Comparison of ENCODE assay signal across 8 cellular contexts in the genomic region with DNA sequence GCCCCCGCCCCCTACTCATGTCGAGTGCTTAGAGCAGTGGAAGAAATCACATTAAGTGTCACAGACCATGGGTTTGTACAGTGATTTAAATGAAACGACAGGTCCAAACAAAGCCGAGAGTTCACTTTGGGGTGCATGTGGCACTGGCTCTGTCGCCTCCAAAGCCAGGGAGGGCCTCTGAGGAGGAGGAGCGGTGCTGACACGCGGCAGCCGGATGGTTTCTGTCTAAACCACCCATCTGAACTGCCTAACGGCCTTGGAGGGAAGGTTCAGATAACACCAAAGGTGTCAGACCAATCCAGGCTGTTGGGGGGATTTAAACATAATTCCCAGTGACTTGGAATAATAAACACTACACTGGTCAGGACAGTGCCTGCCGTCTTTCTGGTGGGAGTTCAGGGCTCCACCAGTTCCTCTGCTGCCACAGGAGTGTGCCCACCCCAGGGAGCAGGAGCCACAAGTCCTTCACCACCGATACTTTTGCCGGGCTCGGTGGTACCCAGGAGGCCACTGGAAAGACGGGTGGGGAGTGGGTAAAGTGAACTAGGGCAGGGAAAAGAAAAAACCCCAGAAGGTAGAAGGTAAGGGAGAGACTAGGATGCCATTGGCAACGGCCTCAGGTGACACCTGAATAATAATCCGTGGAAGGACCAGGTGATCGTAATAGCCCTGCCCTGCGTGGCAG.
DNase-seq lines count a peak whose midpoint lies in the region; TF ChIP-seq lines count a peak whose summit lies in the region.
"Had no signal": no experiment of that assay in that cellular context is flagged by ENCODE, and none has a peak within 500 bp of the region (broad histone marks: within the 10 kb centered on the region; RNA-seq: fewer than 3 reads in every experiment).

No MANE protein-coding gene starts in this region.

- TF ChIP-seq CTCF in H9 (conservative IDR thresholded peaks at IDR 0.05), result no peak
- TF ChIP-seq CTCF in hepatocyte (IDR thresholded peaks at IDR 0.05; ENCODE audit: poor library complexity), result no peak

- CTCF ChIA-PET in activated CD4-positive, alpha-beta memory T cell treated with anti-CD3 and anti-CD28 coated beads for 36 hours (lab: Charles Lee), result interaction anchor here (0.6 to 3.7 kb wide), 28 partner anchors 9 to 263 kb away, joined by 3 to 50 read pairs (median 5); no protein-coding TSS in a partner anchor

- H3K27me3 ChIP-seq in H9 (ENCODE audit: insufficient read depth, low read length) (no peaks in the 10 kb centered on the region), hepatocyte (no peaks in the 10 kb centered on the region), stomach smooth muscle (ENCODE audit: control insufficient read depth in 1 of 2, insufficient read depth in 2 of 2, low read length in 2 of 2) (no peaks in the 10 kb centered on the region)

- POLR2A ChIA-PET in activated CD4-positive, alpha-beta memory T cell treated with anti-CD3 and anti-CD28 coated beads for 36 hours (lab: Charles Lee), result interaction anchor here (1.3 to 1.5 kb wide), 2 partner anchors 103 to 194 kb away, joined by 3 read pairs; no protein-coding TSS in a partner anchor

- H3K79me2 ChIP-seq in H9 (ENCODE audit: insufficient read depth, low read length) (peaks cover 15% of the 10 kb centered on the region), hepatocyte (peaks cover 81% of the 10 kb centered on the region)

- H2BK5ac ChIP-seq in H9 (ENCODE audit: insufficient read length, low read length), result no peak overlapping the region

- H3K4me2 ChIP-seq in H9 (ENCODE audit: insufficient read depth, insufficient read length, low read length) (no peak overlapping the region), hepatocyte (peak overlapping the region; percentile 68)

- H2AK5ac ChIP-seq in H9 (ENCODE audit: insufficient read length, low read length), result no peak overlapping the region

- no peak overlapping the region for H3K14ac ChIP-seq in H9 (ENCODE audit: insufficient read depth, low read length)

- H3K4me1 ChIP-seq in H9 (ENCODE audit: insufficient read depth, low read length) (no peaks in the 10 kb centered on the region), hepatocyte (ENCODE audit: insufficient read depth) (peaks cover 36% of the 10 kb centered on the region), stomach smooth muscle (ENCODE audit: control insufficient read depth, insufficient read depth, low read length) (peaks cover 69% of the 10 kb centered on the region)

- no peak overlapping the region for H3K18ac ChIP-seq in H9 (ENCODE audit: insufficient read length, low read depth, low read length)

- no peak for DNase-seq in H9
- DNase-seq in activated CD4-positive, alpha-beta memory T cell treated with anti-CD3 and anti-CD28 coated beads for 36 hours, result no peak
- DNase-seq in hepatocyte (ENCODE audit: low spot score), result no peak
- no peak for DNase-seq in DMS79 treated with DMSO at 0.1 percent for 48 hours (lab: John Stamatoyannopoulos, UW)
- no peak for DNase-seq in GM03348 (ENCODE audit: low spot score)
- no peak for DNase-seq in SW480 (ENCODE audit: low spot score)

- H4K20me1 ChIP-seq in H9 (ENCODE audit: control insufficient read depth, insufficient read depth, insufficient read length), result no peaks in the 10 kb centered on the region
- peaks cover 10% of the 10 kb centered on the region for H4K20me1 ChIP-seq in hepatocyte (ENCODE audit: insufficient read depth, poor library complexity, severe bottlenecking)

- H3K27ac Mint-ChIP-seq in H9, result peak overlapping the region in 2 of 3 experiments; percentile 55 to 91; a peak in 2 of 7 replicates
- peak overlapping the region; percentile 94 for H3K27ac Mint-ChIP-seq in activated CD4-positive, alpha-beta memory T cell treated with anti-CD3 and anti-CD28 coated beads for 36 hours

- no peaks in the 10 kb centered on the region for H3K9me2 ChIP-seq in hepatocyte (replicated peaks; ENCODE audit: insufficient read depth)

- no peak overlapping the region for H4K5ac ChIP-seq in H9 (ENCODE audit: insufficient read length, low read depth, low read length)

- no peaks in the 10 kb centered on the region for H3K9me3 ChIP-seq in H9 (ENCODE audit: control insufficient read depth, low read depth, low read length)
- no peaks in the 10 kb centered on the region for H3K9me3 ChIP-seq in hepatocyte (ENCODE audit: low read depth)
- H3K9me3 ChIP-seq in stomach smooth muscle (ENCODE audit: control insufficient read depth in 2 of 2, low read length in 2 of 2), result no peaks in the 10 kb centered on the region

- no peak overlapping the region for H2BK20ac ChIP-seq in H9 (ENCODE audit: low read depth, low read length, poor library complexity, severe bottlenecking)

- no peaks in the 10 kb centered on the region for H3K23me2 ChIP-seq in H9 (ENCODE audit: insufficient read length, low read depth, low read length, poor library complexity, severe bottlenecking)

- peaks cover 16% of the 10 kb centered on the region for H3K79me1 ChIP-seq in H9 (ENCODE audit: insufficient read depth, low read depth, low read length, poor library complexity, severe bottlenecking)

- H3K4me3 Mint-ChIP-seq in H9, result no peak overlapping the region
- H3K4me3 Mint-ChIP-seq in activated CD4-positive, alpha-beta memory T cell treated with anti-CD3 and anti-CD28 coated beads for 36 hours, result peak overlapping the region; percentile 76
- H3K4me3 Mint-ChIP-seq: neural crest cell had no signal

- H3K27me3 Mint-ChIP-seq in H9 (ENCODE audit: low read depth), result no peaks in the 10 kb centered on the region
- no peaks in the 10 kb centered on the region for H3K27me3 Mint-ChIP-seq in activated CD4-positive, alpha-beta memory T cell treated with anti-CD3 and anti-CD28 coated beads for 36 hours

- intact Hi-C loops in activated CD4-positive, alpha-beta memory T cell treated with anti-CD3 and anti-CD28 coated beads for 36 hours (cut with micrococcal nuclease), result loop anchor here (2.0 kb wide), 3 partner anchors 42 to 260 kb away; no protein-coding TSS in a partner anchor

- H3K4me3 ChIP-seq in hepatocyte (no peak overlapping the region), stomach smooth muscle (ENCODE audit: low read length in 2 of 2) (peak overlapping the region in 1 of 2 donors; percentile 29)

- no CpG with 5 or more reads among the region's 19 CpGs for WGBS in H9 (ENCODE audit: extremely low coverage, insufficient read length, low lambda C conversion rate)
- WGBS in hepatocyte (ENCODE audit: low lambda C conversion rate, missing lambda C conversion rate), result 72% methylated on average over 19 of the region's 19 CpGs

- H4K91ac ChIP-seq in H9 (ENCODE audit: insufficient read length, low read depth, low read length), result no peak overlapping the region

- H2AFZ ChIP-seq in H9 (ENCODE audit: low read length) (no peak overlapping the region), hepatocyte (no peak overlapping the region)

- no peak overlapping the region for H3K27ac ChIP-seq in H9 (ENCODE audit: insufficient read length, low read depth, low read length)
- H3K27ac ChIP-seq in hepatocyte, result peak overlapping the region; percentile 77
- H3K27ac ChIP-seq in stomach smooth muscle (ENCODE audit: low read length), result peak overlapping the region; percentile 58

- H2BK12ac ChIP-seq in H9 (ENCODE audit: insufficient read length, low read depth, low read length), result no peak overlapping the region

- no peak overlapping the region for H3K56ac ChIP-seq in H9 (ENCODE audit: insufficient read length, low read depth, low read length)

- no peak overlapping the region for H2BK15ac ChIP-seq in H9 (ENCODE audit: low read depth, low read length)

- no peaks in the 10 kb centered on the region for H3K9me3 Mint-ChIP-seq in H9
- H3K9me3 Mint-ChIP-seq in activated CD4-positive, alpha-beta memory T cell treated with anti-CD3 and anti-CD28 coated beads for 36 hours, result no peaks in the 10 kb centered on the region
- H3K9me3 Mint-ChIP-seq: neural crest cell had no signal

- H2BK120ac ChIP-seq in H9 (ENCODE audit: low read depth, low read length, poor library complexity, severe bottlenecking), result no peak overlapping the region

- H3K4me1 Mint-ChIP-seq in H9, result peaks cover 7 to 21% of the 10 kb centered on the region in 2 experiments
- H3K4me1 Mint-ChIP-seq in activated CD4-positive, alpha-beta memory T cell treated with anti-CD3 and anti-CD28 coated beads for 36 hours (ENCODE audit: low read depth), result peaks cover 70% of the 10 kb centered on the region

- no peak overlapping the region for H3K4ac ChIP-seq in H9 (ENCODE audit: low read depth, low read length)

- peaks cover 1 to 14% (median 6%) of the 10 kb centered on the region in 3 experiments; a peak in 6 of 7 replicates for H3K36me3 Mint-ChIP-seq in H9 (ENCODE audit: insufficient read depth in 1 of 3, low read depth in 3 of 3)
- peaks cover 7% of the 10 kb centered on the region for H3K36me3 Mint-ChIP-seq in activated CD4-positive, alpha-beta memory T cell treated with anti-CD3 and anti-CD28 coated beads for 36 hours

- no peak overlapping the region for H4K8ac ChIP-seq in H9 (replicated peaks; ENCODE audit: insufficient read length, low read depth, low read length)

- H3K23ac ChIP-seq in H9 (ENCODE audit: insufficient read length, low read depth, low read length), result no peak overlapping the region

- no peak overlapping the region for H3K9ac ChIP-seq in H9 (ENCODE audit: extremely low read depth, insufficient read length, low read length)
- H3K9ac ChIP-seq in stomach smooth muscle (ENCODE audit: low read length in 2 of 2), result peak overlapping the region in 1 of 2 donors; percentile 29

- H3K36me3 ChIP-seq in hepatocyte (replicated peaks; ENCODE audit: insufficient read depth, low read depth) (no peaks in the 10 kb centered on the region), stomach smooth muscle (ENCODE audit: control insufficient read depth in 2 of 2, insufficient read depth in 2 of 2, low read length in 2 of 2) (peaks cover 0 to 2% of the 10 kb centered on the region in 2 donors)

- no peak overlapping the region for H3T11ph ChIP-seq in H9 (ENCODE audit: low read length)
